In genomic region chr5:31962321-31962720, GRCh38 we compare ENCODE assay signal across 13 cellular contexts.
A peak's percentile ranks its signal among the peaks of the same experiment; 100 is the strongest.
DNase-seq lines count a peak whose midpoint lies in the region; ATAC-seq and TF ChIP-seq lines count a peak whose summit lies in the region.
"Had no signal": no experiment of that assay in that cellular context is flagged by ENCODE, and none has a peak within 500 bp of the region (broad histone marks: within the 10 kb centered on the region; RNA-seq: fewer than 3 reads in every experiment).

No MANE protein-coding gene starts in this region.

- no peak for TF ChIP-seq POLR2A in upper lobe of left lung (IDR thresholded peaks at IDR 0.05)

- H3K4me2 ChIP-seq in SK-N-SH: no peak overlapping the region

- H3K9me2 ChIP-seq in SK-N-SH: no peaks in the 10 kb centered on the region

- no peaks in the 10 kb centered on the region for H3K79me2 ChIP-seq in SK-N-SH (ENCODE audit: insufficient read depth)

- ATAC-seq in SK-N-SH treated with all-trans-retinoic acid at 6 μM for 48 hours (no peak), upper lobe of left lung (ENCODE audit: low FRiP score in 2 of 2) (peak; percentile 63 to 92), HG03354 (IDR thresholded peaks at IDR 0.05; ENCODE audit: poor library complexity, severe bottlenecking, unreplicated experiment) (no peak)

- H2AFZ ChIP-seq in SK-N-SH (ENCODE audit: low read depth): no peak overlapping the region

- H3K36me3 ChIP-seq in SK-N-SH (replicated peaks in 1 of 2; ENCODE audit: control insufficient read depth in 1 of 2, insufficient read depth in 2 of 2, low read length in 1 of 2) (no peaks in the 10 kb centered on the region), cardiac muscle cell (no peaks in the 10 kb centered on the region), muscle layer of colon (ENCODE audit: insufficient read depth, low read length) (no peaks in the 10 kb centered on the region), upper lobe of left lung (no peaks in the 10 kb centered on the region)
- H3K36me3 ChIP-seq: SJSA1 had no signal

- H3K4me1 ChIP-seq in SK-N-SH (ENCODE audit: control insufficient read depth in 1 of 2, insufficient read depth in 2 of 2, low read depth in 1 of 2, low read length in 1 of 2): peaks cover 0 to 18% of the 10 kb centered on the region in 2 experiments; a peak in 1 of 4 replicates
- H3K4me1 ChIP-seq in cardiac muscle cell (ENCODE audit: low read depth): peaks cover 21% of the 10 kb centered on the region
- H3K4me1 ChIP-seq in muscle layer of colon (ENCODE audit: insufficient read depth, low read length): peaks cover 32% of the 10 kb centered on the region
- H3K4me1 ChIP-seq in upper lobe of left lung: peaks cover 20 to 32% (median 26%) of the 10 kb centered on the region in 4 donors
- H3K4me1 ChIP-seq: SJSA1 had no signal

- peak; percentile 18 for DNase-seq in SK-N-SH
- DNase-seq in cardiac muscle cell (ENCODE audit: low read depth in 1 of 2, low spot score in 1 of 2): peak in 1 of 2 donors; percentile 66
- DNase-seq in upper lobe of left lung: peak in 1 of 2 donors; percentile 90
- DNase-seq in putamen (ENCODE audit: low spot score): no peak
- no peak for DNase-seq in OCI-M2 (lab: John Stamatoyannopoulos, UW; ENCODE audit: unreplicated experiment)
- DNase-seq: activated CD4-positive, alpha-beta T cell treated with anti-CD3 and anti-CD28 coated beads, Interleukin-2, amount 50 U/mL, for 48 hours; amygdala; immature natural killer cell; stimulated activated CD4-positive, alpha-beta T cell treated with anti-CD3 and anti-CD28 coated beads, Interleukin-2, amount 100 ng/mL, for 48 hours had no signal

- H3K9me3 ChIP-seq in SK-N-SH (no peaks in the 10 kb centered on the region), cardiac muscle cell (ENCODE audit: low read depth) (no peaks in the 10 kb centered on the region), muscle layer of colon (ENCODE audit: low read length) (no peaks in the 10 kb centered on the region), upper lobe of left lung (no peaks in the 10 kb centered on the region)
- H3K9me3 ChIP-seq: SJSA1 had no signal

- WGBS in SK-N-SH (ENCODE audit: low lambda C conversion rate): 48% methylated on average over 7 of the region's 7 CpGs
- WGBS in upper lobe of left lung, 2 donors: 30 to 38% methylated on average over 7 of the region's 7 CpGs

- no peak for TF ChIP-seq CTCF in SK-N-SH (IDR thresholded peaks at IDR 0.05)
- no peak for TF ChIP-seq CTCF in cardiac muscle cell (IDR thresholded peaks at IDR 0.05; ENCODE audit: low read depth, low read length)
- TF ChIP-seq CTCF in upper lobe of left lung (IDR thresholded peaks at IDR 0.05): no peak

- no peaks in the 10 kb centered on the region for H4K20me1 ChIP-seq in SK-N-SH (ENCODE audit: insufficient read depth)

- no peak overlapping the region for H3K4me3 ChIP-seq in SK-N-SH (ENCODE audit: low read depth in 2 of 2, low read length in 1 of 2)
- H3K4me3 ChIP-seq in cardiac muscle cell: no peak overlapping the region
- H3K4me3 ChIP-seq in muscle layer of colon (ENCODE audit: low read depth in 1 of 2, low read length in 2 of 2): peak overlapping the region in 1 of 2 donors; percentile 1
- peak overlapping the region in 1 of 4 donors; percentile 6 for H3K4me3 ChIP-seq in upper lobe of left lung
- H3K4me3 ChIP-seq: SJSA1 had no signal

- no peak overlapping the region for H3K27ac ChIP-seq in SK-N-SH (ENCODE audit: low read depth in 2 of 2, low read length in 1 of 2)
- H3K27ac ChIP-seq in cardiac muscle cell: peak overlapping the region; percentile 0
- peak overlapping the region; percentile 39 for H3K27ac ChIP-seq in muscle layer of colon (ENCODE audit: low read depth, low read length)
- H3K27ac ChIP-seq in upper lobe of left lung: peak overlapping the region; percentile 60 to 69 (median 65)
- H3K27ac ChIP-seq: SJSA1 had no signal

- no peaks in the 10 kb centered on the region for H3F3A ChIP-seq in SK-N-SH (replicated peaks; ENCODE audit: insufficient read depth)

- CTCF ChIA-PET in SK-N-SH (lab: Yijun Ruan, JAX): interaction anchor here (0.8 to 1.2 kb wide), 4 partner anchors 11 to 138 kb away, joined by 3 to 5 read pairs (median 3); no protein-coding TSS in a partner anchor

- POLR2A ChIA-PET in SK-N-SH (lab: Yijun Ruan, JAX): interaction anchor here (0.6 kb wide), 1 partner anchor 44 kb away, joined by 4 read pairs; no protein-coding TSS in a partner anchor

- TF ChIP-seq EP300 in SK-N-SH (IDR thresholded peaks at IDR 0.05; ENCODE audit: borderline replicate concordance in 1 of 2, low read depth in 1 of 2, low read length in 1 of 2): no peak
- TF ChIP-seq EP300 in upper lobe of left lung (IDR thresholded peaks at IDR 0.05): peak in 1 of 4 donors; percentile 87

- H3K9ac ChIP-seq in SK-N-SH (no peak overlapping the region), muscle layer of colon (ENCODE audit: low read length) (no peak overlapping the region)

- H3K27me3 ChIP-seq in SK-N-SH (ENCODE audit: insufficient read depth) (peaks cover 7% of the 10 kb centered on the region), cardiac muscle cell (no peaks in the 10 kb centered on the region), muscle layer of colon (ENCODE audit: control insufficient read depth in 1 of 2, insufficient read depth in 2 of 2, low read length in 2 of 2) (no peaks in the 10 kb centered on the region), upper lobe of left lung (no peaks in the 10 kb centered on the region)
- H3K27me3 ChIP-seq: SJSA1 had no signal

- no peak for TF ChIP-seq RAD21 in SK-N-SH (IDR thresholded peaks at IDR 0.05; ENCODE audit: low read length)

TF ChIP-seq in SK-N-SH, 30 proteins besides CTCF, POLR2A, EP300 and RAD21 (continues in another document):
- no peak for TF ChIP-seq FOXJ3 (CRISPR knock-in tag; IDR thresholded peaks at IDR 0.05)
- TF ChIP-seq NRF1 (IDR thresholded peaks at IDR 0.05; ENCODE audit: low read depth, low read length): no peak
- TF ChIP-seq CHD2 (IDR thresholded peaks at IDR 0.05; ENCODE audit: low read length, partially characterized antibody): no peak
- TF ChIP-seq TEAD4 (IDR thresholded peaks at IDR 0.05; ENCODE audit: borderline replicate concordance, insufficient read depth): no peak
- TF ChIP-seq, protein P1, sequence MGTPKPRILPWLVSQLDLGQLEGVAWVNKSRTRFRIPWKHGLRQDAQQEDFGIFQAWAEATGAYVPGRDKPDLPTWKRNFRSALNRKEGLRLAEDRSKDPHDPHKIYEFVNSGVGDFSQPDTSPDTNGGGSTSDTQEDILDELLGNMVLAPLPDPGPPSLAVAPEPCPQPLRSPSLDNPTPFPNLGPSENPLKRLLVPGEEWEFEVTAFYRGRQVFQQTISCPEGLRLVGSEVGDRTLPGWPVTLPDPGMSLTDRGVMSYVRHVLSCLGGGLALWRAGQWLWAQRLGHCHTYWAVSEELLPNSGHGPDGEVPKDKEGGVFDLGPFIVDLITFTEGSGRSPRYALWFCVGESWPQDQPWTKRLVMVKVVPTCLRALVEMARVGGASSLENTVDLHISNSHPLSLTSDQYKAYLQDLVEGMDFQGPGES (IDR thresholded peaks at IDR 0.05; ENCODE audit: low read depth, low read length): no peak
- TF ChIP-seq TAF1 (IDR thresholded peaks at IDR 0.05; ENCODE audit: borderline replicate concordance, low read depth, low read length): no peak
- TF ChIP-seq TCF12 (IDR thresholded peaks at IDR 0.05): no peak
- TF ChIP-seq MEF2A (IDR thresholded peaks at IDR 0.05; ENCODE audit: borderline replicate concordance, low read depth): no peak
- no peak for TF ChIP-seq EZH2phosphoT487 (IDR thresholded peaks at IDR 0.05; ENCODE audit: borderline replicate concordance, low read depth)

TF ChIP-seq in SK-N-SH treated with all-trans-retinoic acid at 6 μM for 48 hours, 23 proteins besides CTCF, POLR2A, EP300 and RAD21:
- TF ChIP-seq RARB (CRISPR knock-in tag; IDR thresholded peaks at IDR 0.05) (no peak), CSDC2 (CRISPR knock-in tag; IDR thresholded peaks at IDR 0.05) (no peak), ZNF70 (CRISPR knock-in tag; IDR thresholded peaks at IDR 0.05) (no peak), BACH2 (CRISPR knock-in tag; IDR thresholded peaks at IDR 0.05; ENCODE audit: borderline replicate concordance) (no peak), ZC3H10 (CRISPR knock-in tag; IDR thresholded peaks at IDR 0.05) (no peak), TCF4 (CRISPR knock-in tag; IDR thresholded peaks at IDR 0.05; ENCODE audit: borderline replicate concordance) (no peak), ZNF565 (CRISPR knock-in tag; conservative IDR thresholded peaks at IDR 0.05; ENCODE audit: low read depth) (no peak), SNAI2 (CRISPR knock-in tag; IDR thresholded peaks at IDR 0.05) (no peak), TOX (CRISPR knock-in tag; IDR thresholded peaks at IDR 0.05; ENCODE audit: borderline replicate concordance) (no peak), ESRRG (CRISPR knock-in tag; IDR thresholded peaks at IDR 0.05) (no peak), CREB5 (CRISPR knock-in tag; IDR thresholded peaks at IDR 0.05; ENCODE audit: low read depth) (no peak), ARNTL (CRISPR knock-in tag; IDR thresholded peaks at IDR 0.05; ENCODE audit: borderline replicate concordance, low read depth) (no peak), GLIS3 (CRISPR knock-in tag; IDR thresholded peaks at IDR 0.05) (no peak)
- TF ChIP-seq, protein P2, sequence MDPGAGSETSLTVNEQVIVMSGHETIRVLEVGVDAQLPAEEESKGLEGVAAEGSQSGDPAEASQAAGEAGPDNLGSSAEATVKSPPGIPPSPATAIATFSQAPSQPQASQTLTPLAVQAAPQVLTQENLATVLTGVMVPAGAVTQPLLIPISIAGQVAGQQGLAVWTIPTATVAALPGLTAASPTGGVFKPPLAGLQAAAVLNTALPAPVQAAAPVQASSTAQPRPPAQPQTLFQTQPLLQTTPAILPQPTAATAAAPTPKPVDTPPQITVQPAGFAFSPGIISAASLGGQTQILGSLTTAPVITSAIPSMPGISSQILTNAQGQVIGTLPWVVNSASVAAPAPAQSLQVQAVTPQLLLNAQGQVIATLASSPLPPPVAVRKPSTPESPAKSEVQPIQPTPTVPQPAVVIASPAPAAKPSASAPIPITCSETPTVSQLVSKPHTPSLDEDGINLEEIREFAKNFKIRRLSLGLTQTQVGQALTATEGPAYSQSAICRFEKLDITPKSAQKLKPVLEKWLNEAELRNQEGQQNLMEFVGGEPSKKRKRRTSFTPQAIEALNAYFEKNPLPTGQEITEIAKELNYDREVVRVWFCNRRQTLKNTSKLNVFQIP (CRISPR knock-in tag; IDR thresholded peaks at IDR 0.05; ENCODE audit: borderline replicate concordance, low read depth): no peak

Comparison
In these comparisons a context has a peak if more than half of its experiments do, and no peak if none do; other contexts are left out.
1. H3K27ac ChIP-seq: peak in cardiac muscle cell (single experiment), muscle layer of colon (single experiment) and upper lobe of left lung (4 of 4); none in SK-N-SH (0 of 2).
2. ATAC-seq: peak in upper lobe of left lung (2 of 2); none in SK-N-SH treated with all-trans-retinoic acid at 6 μM for 48 hours (single experiment) and HG03354 (single experiment).